24 cellular contexts compared by ENCODE assay signal in genomic region chr3:132488136-132488535, GRCh38.
"Had no signal": no experiment of that assay in that cellular context is flagged by ENCODE, and none has a peak within 500 bp of the region (broad histone marks: within the 10 kb centered on the region; RNA-seq: fewer than 3 reads in every experiment).

No MANE protein-coding gene starts in this region.

- H3K27ac Mint-ChIP-seq: immature natural killer cell; memory B cell; mesothelial cell of epicardium; naive B cell; nephron; stimulated activated naive B cell treated with anti-CD40 and anti-IgM and Interleukin-4, amounts not matched to agents 10 μg/mL and 1 μg/mL and 100 μg/mL, for 72 hours; stimulated activated naive CD8-positive, alpha-beta T cell treated with anti-CD3 and anti-CD28 coated beads, Interleukin-15, amount 100 ng/mL, for 72 hours had no signal

- H3K27me3 Mint-ChIP-seq: memory B cell; naive B cell; stimulated activated naive B cell treated with anti-CD40 and anti-IgM and Interleukin-4, amounts not matched to agents 10 μg/mL and 1 μg/mL and 100 μg/mL, for 72 hours; stimulated activated naive CD8-positive, alpha-beta T cell treated with anti-CD3 and anti-CD28 coated beads, Interleukin-15, amount 100 ng/mL, for 72 hours had no signal

- H3K4me1 Mint-ChIP-seq: immature natural killer cell; memory B cell; naive B cell; nephron; stimulated activated naive B cell treated with anti-CD40 and anti-IgM and Interleukin-4, amounts not matched to agents 10 μg/mL and 1 μg/mL and 100 μg/mL, for 72 hours; stimulated activated naive CD8-positive, alpha-beta T cell treated with anti-CD3 and anti-CD28 coated beads, Interleukin-15, amount 100 ng/mL, for 72 hours had no signal

- H3K79me2 ChIP-seq: parathyroid adenoma had no signal

- H3K4me3 Mint-ChIP-seq: immature natural killer cell; memory B cell; mesothelial cell of epicardium; naive B cell; nephron; stimulated activated naive B cell treated with anti-CD40 and anti-IgM and Interleukin-4, amounts not matched to agents 10 μg/mL and 1 μg/mL and 100 μg/mL, for 72 hours; stimulated activated naive CD8-positive, alpha-beta T cell treated with anti-CD3 and anti-CD28 coated beads, Interleukin-15, amount 100 ng/mL, for 72 hours had no signal

- DNase-seq: dorsolateral prefrontal cortex; effector CD8-positive, alpha-beta T cell; glutamatergic neuron; immature natural killer cell; left ventricle myocardium inferior; lower lobe of right lung; naive B cell; right lobe of liver; spleen; stimulated activated CD4-positive, alpha-beta T cell treated with anti-CD3 and anti-CD28 coated beads, Interleukin-15, amount 100 ng/mL, for 24 hours; stimulated activated CD4-positive, alpha-beta T cell treated with anti-CD3 and anti-CD28 coated beads, Interleukin-1b, Interleukin-23, amount 100 ng/mL, for 48 hours; stimulated activated CD4-positive, alpha-beta T cell treated with anti-CD3 and anti-CD28 coated beads, Interleukin-4, amount 100 ng/mL, for 24 hours; stimulated activated naive B cell treated with anti-CD40 and anti-IgM and Interleukin-4, amounts not matched to agents 10 μg/mL and 1 μg/mL and 100 μg/mL, for 72 hours; stimulated activated naive CD8-positive, alpha-beta T cell treated with anti-CD3 and anti-CD28 coated beads, Interleukin-15, amount 100 ng/mL, for 72 hours; testis had no signal

- H3K4me3 ChIP-seq: coronary artery, dorsolateral prefrontal cortex, esophagus muscularis mucosa, gastroesophageal sphincter, left ventricle myocardium inferior, lower lobe of right lung, prostate gland, right lobe of liver, spleen, testis, tibial nerve had no signal

- ATAC-seq: gastroesophageal sphincter; lower lobe of right lung; right lobe of liver; stimulated activated naive B cell treated with anti-CD40 and anti-IgM and Interleukin-4, amounts not matched to agents 10 μg/mL and 1 μg/mL and 100 μg/mL, for 72 hours; stimulated activated naive CD8-positive, alpha-beta T cell treated with anti-CD3 and anti-CD28 coated beads, Interleukin-15, amount 100 ng/mL, for 72 hours had no signal

- H3K4me1 ChIP-seq: esophagus muscularis mucosa, gastroesophageal sphincter, left ventricle myocardium inferior, lower lobe of right lung, parathyroid adenoma, prostate gland, right lobe of liver, spleen, testis, tibial nerve had no signal

- H2AFZ ChIP-seq: parathyroid adenoma had no signal

- H3K9me3 Mint-ChIP-seq: immature natural killer cell; memory B cell; mesothelial cell of epicardium; naive B cell; nephron; stimulated activated naive B cell treated with anti-CD40 and anti-IgM and Interleukin-4, amounts not matched to agents 10 μg/mL and 1 μg/mL and 100 μg/mL, for 72 hours; stimulated activated naive CD8-positive, alpha-beta T cell treated with anti-CD3 and anti-CD28 coated beads, Interleukin-15, amount 100 ng/mL, for 72 hours had no signal

- H3K27me3 ChIP-seq: dorsolateral prefrontal cortex, esophagus muscularis mucosa, gastroesophageal sphincter, right lobe of liver, spleen, testis, tibial nerve had no signal

- H3K9ac ChIP-seq: parathyroid adenoma had no signal

- H3K9me3 ChIP-seq: esophagus muscularis mucosa, gastroesophageal sphincter, left ventricle myocardium inferior, lower lobe of right lung, prostate gland, right lobe of liver, spleen, testis, tibial nerve had no signal

- H3K27ac ChIP-seq: coronary artery, dorsolateral prefrontal cortex, esophagus muscularis mucosa, gastroesophageal sphincter, left ventricle myocardium inferior, lower lobe of right lung, parathyroid adenoma, prostate gland, right lobe of liver, spleen, testis, tibial nerve had no signal
